Comparison of ENCODE assay signal across 1 cellular context in genomic region chr12:19288603-19289244, GRCh38.
TF ChIP-seq lines count a peak whose summit lies in the region.

No MANE protein-coding gene starts in this region.

TF ChIP-seq in H1, 55 proteins besides CTCF, POLR2A, EP300 and RAD21:
- TF ChIP-seq CHD7 (IDR thresholded peaks at IDR 0.05; ENCODE audit: insufficient replicate concordance, low read length): peak; percentile 79
- no peak for TF ChIP-seq HDAC2 (IDR thresholded peaks at IDR 0.05; ENCODE audit: borderline replicate concordance in 1 of 2, low read depth in 2 of 2, low read length in 2 of 2)
- no peak for TF ChIP-seq JUND (IDR thresholded peaks at IDR 0.05; ENCODE audit: low read length)
